8 cellular contexts compared by ENCODE assay signal in the genomic region with DNA sequence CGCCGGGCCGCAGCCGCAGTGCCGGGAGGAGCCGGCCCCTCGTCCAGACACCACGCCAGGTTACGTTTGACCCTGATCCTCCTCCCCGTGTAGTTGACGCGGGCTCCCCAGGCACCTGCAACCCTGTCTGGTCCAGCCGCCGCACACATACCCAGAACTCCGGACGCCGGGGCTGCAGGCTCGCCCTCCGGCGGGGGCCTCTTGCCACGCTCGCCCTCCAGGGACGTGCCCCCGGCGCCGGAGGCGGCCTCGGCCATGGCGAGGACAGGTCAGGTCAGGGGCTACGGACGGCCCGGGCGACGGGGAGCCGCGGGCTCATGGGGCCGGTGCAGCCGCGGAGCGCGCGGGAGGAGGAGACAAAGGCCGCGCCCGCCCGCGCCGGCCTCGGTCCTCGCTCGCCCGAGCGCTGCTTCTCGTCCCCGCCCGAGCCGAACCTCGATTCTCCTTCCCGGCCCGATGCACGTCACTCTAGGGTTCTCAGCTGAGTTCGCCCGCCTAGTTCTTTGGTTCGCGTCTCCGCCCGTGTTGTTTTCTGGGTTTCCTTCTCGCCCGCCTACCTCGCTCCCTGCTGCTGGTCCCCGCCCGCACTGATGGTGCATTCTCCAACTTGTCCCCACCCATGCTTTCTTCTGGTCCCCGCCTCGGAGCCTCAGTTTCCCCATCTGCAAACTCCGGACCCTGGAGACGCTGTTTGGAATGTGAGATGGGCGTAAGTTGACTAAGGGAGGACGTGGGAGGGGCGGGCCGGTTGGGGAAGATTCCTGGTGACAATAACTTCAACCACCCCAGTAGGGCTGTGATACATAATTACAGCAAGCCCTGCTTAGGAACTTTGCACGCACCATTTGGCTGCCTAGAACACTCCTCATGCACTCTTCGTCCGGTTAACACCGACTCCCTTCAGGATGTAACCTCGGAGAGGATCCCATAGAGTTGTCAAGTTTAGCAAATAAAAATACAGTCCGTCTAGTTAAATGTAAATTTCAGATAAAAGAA. TPM values are rescaled to one million over a fixed set of nuclear protein-coding genes. Genes with fewer than 3 reads are reported as not detected.
DNase-seq lines count a peak whose midpoint lies in the region; ATAC-seq and TF ChIP-seq lines count a peak whose summit lies in the region.

A gene with protein sequence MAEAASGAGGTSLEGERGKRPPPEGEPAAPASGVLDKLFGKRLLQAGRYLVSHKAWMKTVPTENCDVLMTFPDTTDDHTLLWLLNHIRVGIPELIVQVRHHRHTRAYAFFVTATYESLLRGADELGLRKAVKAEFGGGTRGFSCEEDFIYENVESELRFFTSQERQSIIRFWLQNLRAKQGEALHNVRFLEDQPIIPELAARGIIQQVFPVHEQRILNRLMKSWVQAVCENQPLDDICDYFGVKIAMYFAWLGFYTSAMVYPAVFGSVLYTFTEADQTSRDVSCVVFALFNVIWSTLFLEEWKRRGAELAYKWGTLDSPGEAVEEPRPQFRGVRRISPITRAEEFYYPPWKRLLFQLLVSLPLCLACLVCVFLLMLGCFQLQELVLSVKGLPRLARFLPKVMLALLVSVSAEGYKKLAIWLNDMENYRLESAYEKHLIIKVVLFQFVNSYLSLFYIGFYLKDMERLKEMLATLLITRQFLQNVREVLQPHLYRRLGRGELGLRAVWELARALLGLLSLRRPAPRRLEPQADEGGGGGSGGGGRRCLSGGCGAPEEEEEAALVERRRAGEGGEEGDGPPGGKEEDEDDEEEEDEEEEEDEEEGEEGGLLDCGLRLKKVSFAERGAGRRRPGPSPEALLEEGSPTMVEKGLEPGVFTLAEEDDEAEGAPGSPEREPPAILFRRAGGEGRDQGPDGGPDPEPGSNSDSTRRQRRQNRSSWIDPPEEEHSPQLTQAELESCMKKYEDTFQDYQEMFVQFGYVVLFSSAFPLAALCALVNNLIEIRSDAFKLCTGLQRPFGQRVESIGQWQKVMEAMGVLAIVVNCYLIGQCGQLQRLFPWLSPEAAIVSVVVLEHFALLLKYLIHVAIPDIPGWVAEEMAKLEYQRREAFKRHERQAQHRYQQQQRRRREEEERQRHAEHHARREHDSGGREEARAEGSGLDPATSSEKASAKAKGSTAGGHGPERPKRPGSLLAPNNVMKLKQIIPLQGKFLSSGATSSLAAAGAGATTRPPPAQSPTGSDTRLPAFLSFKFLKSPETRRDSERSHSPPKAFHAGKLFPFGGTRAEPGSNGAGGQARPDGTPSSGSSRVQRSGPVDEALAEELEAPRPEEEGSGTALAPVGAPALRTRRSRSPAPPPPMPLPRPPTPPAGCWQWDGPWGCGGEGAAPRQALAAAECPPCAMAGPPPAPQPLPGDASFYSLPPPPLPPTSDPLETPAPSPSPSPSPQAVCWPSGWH (minus strand): TSS at position 442 of the 996 bp plus-strand sequence. CDS start 185 bp downstream, at position 257.

- peaks cover 14 to 62% (median 50%) of the 10 kb centered on the region in 4 donors for H3K4me1 Mint-ChIP-seq in naive thymus-derived CD8-positive, alpha-beta T cell
- H3K4me1 Mint-ChIP-seq in stimulated activated memory B cell treated with anti-CD40 and anti-IgM and Interleukin-4, amounts not matched to agents 10 μg/mL and 1 μg/mL and 100 μg/mL, for 72 hours = peaks cover 49% of the 10 kb centered on the region

- peak within 1 kb of the TSS; percentile 55 for H3K4me3 ChIP-seq in fibroblast of mammary gland (ENCODE audit: control insufficient read depth, low read depth, low read length)

- no peaks in the 10 kb centered on the region for H3K9me3 Mint-ChIP-seq in naive thymus-derived CD8-positive, alpha-beta T cell
- peaks cover 2% of the 10 kb centered on the region for H3K9me3 Mint-ChIP-seq in stimulated activated memory B cell treated with anti-CD40 and anti-IgM and Interleukin-4, amounts not matched to agents 10 μg/mL and 1 μg/mL and 100 μg/mL, for 72 hours

- no peak for TF ChIP-seq CTCF in fibroblast of mammary gland (conservative IDR thresholded peaks at IDR 0.05; ENCODE audit: control insufficient read depth, insufficient read depth, low read depth, low read length)

- H3K36me3 Mint-ChIP-seq in naive thymus-derived CD8-positive, alpha-beta T cell = peaks cover 0 to 2% (median 0%) of the 10 kb centered on the region in 3 donors
- no peaks in the 10 kb centered on the region for H3K36me3 Mint-ChIP-seq in stimulated activated memory B cell treated with anti-CD40 and anti-IgM and Interleukin-4, amounts not matched to agents 10 μg/mL and 1 μg/mL and 100 μg/mL, for 72 hours

- H3K4me3 Mint-ChIP-seq in naive thymus-derived CD8-positive, alpha-beta T cell = peak within 1 kb of the TSS; percentile 80 to 96 (median 90)
- H3K4me3 Mint-ChIP-seq in stimulated activated memory B cell treated with anti-CD40 and anti-IgM and Interleukin-4, amounts not matched to agents 10 μg/mL and 1 μg/mL and 100 μg/mL, for 72 hours = peak within 1 kb of the TSS; percentile 77

- DNase-seq in CD1c-positive myeloid dendritic cell (ENCODE audit: extremely low spot score) (peak; percentile 97), LoVo (ENCODE audit: low spot score) (peak; percentile 93), RPMI8226 (peak; percentile 99), fibroblast of mammary gland (ENCODE audit: low read depth) (peak; percentile 99)
- DNase-seq in activated T-helper 1 cell treated with anti-CD3 and anti-CD28 coated beads, Interleukin-2, amount 50 U/mL, for 16 hours (ENCODE audit: low read depth in 1 of 2, low spot score in 1 of 2) = peak; percentile 84 to 95
- peak; percentile 88 to 97 (median 95) for DNase-seq in naive thymus-derived CD8-positive, alpha-beta T cell

- H3K27me3 Mint-ChIP-seq in naive thymus-derived CD8-positive, alpha-beta T cell = no peaks in the 10 kb centered on the region
- peaks cover 37% of the 10 kb centered on the region for H3K27me3 Mint-ChIP-seq in stimulated activated memory B cell treated with anti-CD40 and anti-IgM and Interleukin-4, amounts not matched to agents 10 μg/mL and 1 μg/mL and 100 μg/mL, for 72 hours

- ATAC-seq in GM21447 (IDR thresholded peaks at IDR 0.05; ENCODE audit: unreplicated experiment) = peak; percentile 42
- ATAC-seq in naive thymus-derived CD8-positive, alpha-beta T cell = peak; percentile 61 to 63
- ATAC-seq in stimulated activated memory B cell treated with anti-CD40 and anti-IgM and Interleukin-4, amounts not matched to agents 10 μg/mL and 1 μg/mL and 100 μg/mL, for 72 hours = peak; percentile 82

- peak within 1 kb of the TSS; percentile 76 to 96 (median 86) for H3K27ac Mint-ChIP-seq in naive thymus-derived CD8-positive, alpha-beta T cell
- H3K27ac Mint-ChIP-seq in stimulated activated memory B cell treated with anti-CD40 and anti-IgM and Interleukin-4, amounts not matched to agents 10 μg/mL and 1 μg/mL and 100 μg/mL, for 72 hours = peak within 1 kb of the TSS; percentile 26

- POLR2A ChIA-PET in naive thymus-derived CD8-positive, alpha-beta T cell (lab: Charles Lee) = interaction anchor here (0.6 to 4.6 kb wide), 13 partner anchors 10 to 505 kb away, joined by 3 to 36 read pairs (median 4); a partner anchor contains a TSS

RNA-seq across cellular contexts. Expression of the gene that starts here (rescaled TPM):
- total RNA-seq in naive thymus-derived CD8-positive, alpha-beta T cell = 10 to 100 TPM; 15.7 to 18.4 TPM
- polyA plus RNA-seq in naive thymus-derived CD8-positive, alpha-beta T cell = under 1 TPM; 0.08 to 0.29 (median 0.20) TPM

Comparison
In these comparisons a context has a peak if more than half of its experiments do, and no peak if none do; other contexts are left out.
1. Peak in every context shown above with its lines: DNase-seq, ATAC-seq and H3K4me3 ChIP-seq.